ENCODE assay signal across 15 cellular contexts in genomic region chr16:13672196-13672595, GRCh38.
A peak's percentile ranks its signal among the peaks of the same experiment; 100 is the strongest.
DNase-seq lines count a peak whose midpoint lies in the region; ATAC-seq, FAIRE-seq and TF ChIP-seq lines count a peak whose summit lies in the region.
"Had no signal": no experiment of that assay in that cellular context is flagged by ENCODE, and none has a peak within 500 bp of the region (broad histone marks: within the 10 kb centered on the region; RNA-seq: fewer than 3 reads in every experiment).

No MANE protein-coding gene starts in this region.

- H3K9ac ChIP-seq in HepG2 (ENCODE audit: insufficient read depth, low read depth, low read length): no peak overlapping the region

- peak; percentile 47 for DNase-seq in HepG2 (ENCODE audit: low spot score)
- no peak for DNase-seq in right lobe of liver
- peak; percentile 6 for DNase-seq in globus pallidus (ENCODE audit: low spot score)
- peak; percentile 60 for DNase-seq in pons (ENCODE audit: low spot score)
- no peak for DNase-seq in iPS-NIHi7 (ENCODE audit: extremely low spot score)
- no peak for DNase-seq in ACHN
- DNase-seq: C1 segment of cervical spinal cord; Calu3; CD4-positive, alpha-beta T cell; DMS 273 treated with DMSO at 0.1 percent for 48 hours had no signal

- H4K20me1 ChIP-seq in HepG2 (ENCODE audit: insufficient read depth, low read length): no peaks in the 10 kb centered on the region

- no peak for TF ChIP-seq RAD21 in HepG2 (CRISPR knock-in tag; IDR thresholded peaks at IDR 0.05)

- ATAC-seq in HepG2 (peak; percentile 55; the same call in 2 of the 3 replicates), right lobe of liver (no peak), HG03025 (IDR thresholded peaks at IDR 0.05; ENCODE audit: low FRiP score, unreplicated experiment) (no peak), HG03378 (IDR thresholded peaks at IDR 0.05; ENCODE audit: unreplicated experiment) (no peak)
- ATAC-seq: GM12878, HCT116 had no signal

- CTCF ChIA-PET in HepG2 (lab: Yijun Ruan, JAX; ENCODE audit: low intra/inter-chr PET ratio, low total read pairs): no interaction called here

- 10% methylated on average over 3 of the region's 3 CpGs for WGBS in HepG2 (ENCODE audit: low lambda C conversion rate)
- WGBS in right lobe of liver (ENCODE audit: insufficient coverage, low coverage, low lambda C conversion rate, missing lambda C conversion rate): 71% methylated on average over 3 of the region's 3 CpGs

- no peak overlapping the region for H3K4me3 ChIP-seq in HepG2 (replicated peaks in 1 of 3; ENCODE audit: insufficient read depth in 1 of 3, low read depth in 2 of 3, low read length in 3 of 3)
- H3K4me3 ChIP-seq in right lobe of liver: no peak overlapping the region
- H3K4me3 ChIP-seq: GM12878 had no signal

- no peaks in the 10 kb centered on the region for H3K79me2 ChIP-seq in HepG2 (ENCODE audit: insufficient read depth, low read length)

- H3K27ac ChIP-seq in HepG2 (ENCODE audit: extremely low read length, insufficient read depth, low read length) (no peak overlapping the region), right lobe of liver (no peak overlapping the region)

- no TSS peak for BruUV-seq in HepG2 (replicated peaks; lab: Mats Ljungman, UMichigan)

- no peak for TF ChIP-seq POLR2A in HepG2 (IDR thresholded peaks at IDR 0.05; ENCODE audit: insufficient read depth in 1 of 2, low read depth in 2 of 2, low read length in 2 of 2)
- TF ChIP-seq POLR2A in right lobe of liver (IDR thresholded peaks at IDR 0.05): no peak

- TF ChIP-seq EP300 in HepG2 (IDR thresholded peaks at IDR 0.05; ENCODE audit: low read depth in 2 of 2, low read length in 2 of 2) (no peak), HepG2 (CRISPR knock-in tag; IDR thresholded peaks at IDR 0.05; ENCODE audit: borderline replicate concordance) (no peak)

- H3K4me1 ChIP-seq in HepG2 (ENCODE audit: insufficient read depth, low read length) (peaks cover 13% of the 10 kb centered on the region), right lobe of liver (no peaks in the 10 kb centered on the region)

- in situ Hi-C loops in HepG2 (cut with HindIII; ENCODE audit: extremely low pct_ligation_motif_present, low pct_unique_long_range_greater_than_20kb): no loop called here
- in situ Hi-C loops in ACHN (cut with HindIII; ENCODE audit: low pct_ligation_motif_present, low pct_unique_long_range_greater_than_20kb, low sequenced_read_pairs): no loop called here

- no peaks in the 10 kb centered on the region for H3K36me3 ChIP-seq in HepG2 (replicated peaks in 1 of 2; ENCODE audit: control insufficient read depth in 1 of 2, insufficient read depth in 2 of 2, low read length in 2 of 2)
- no peaks in the 10 kb centered on the region for H3K36me3 ChIP-seq in right lobe of liver

- H3K9me3 ChIP-seq in HepG2 (ENCODE audit: low read length) (peaks cover 7% of the 10 kb centered on the region; the same call in 1 of the 2 replicates), right lobe of liver (no peaks in the 10 kb centered on the region)

- TF ChIP-seq CTCF in HepG2 (CRISPR knock-in tag; IDR thresholded peaks at IDR 0.05) (no peak), right lobe of liver (IDR thresholded peaks at IDR 0.05) (no peak)

- intact Hi-C loops in HepG2 (cut with micrococcal nuclease; ENCODE audit: unreplicated experiment): no loop called here
- intact Hi-C loops in right lobe of liver (cut with DNase I): no loop called here

- H3K27me3 ChIP-seq in HepG2 (ENCODE audit: control insufficient read depth in 1 of 2, insufficient read depth in 2 of 2, low read length in 2 of 2): no peaks in the 10 kb centered on the region
- no peaks in the 10 kb centered on the region for H3K27me3 ChIP-seq in right lobe of liver

- POLR2A ChIA-PET in HepG2 (lab: Yijun Ruan, JAX): no interaction called here

- FAIRE-seq in HepG2 (lab: Jason Lieb, UNC): no peak
- FAIRE-seq: GM12878, GM18507 had no signal

- no peak overlapping the region for H2AFZ ChIP-seq in HepG2 (ENCODE audit: low read length)

- no peak overlapping the region for H3K4me2 ChIP-seq in HepG2 (ENCODE audit: low read depth, low read length)

TF ChIP-seq in HepG2, 621 proteins besides CTCF, POLR2A, EP300 and RAD21:
- TF ChIP-seq ZNF800 (CRISPR knock-in tag; IDR thresholded peaks at IDR 0.05) (no peak), SOX13 (IDR thresholded peaks at IDR 0.05) (peak; percentile 67), SOX13 (CRISPR knock-in tag; conservative IDR thresholded peaks at IDR 0.05 in 1 of 2, IDR thresholded peaks at IDR 0.05 in 1 of 2) (peak in 1 of 2 experiments; percentile 84; a peak in 2 of 4 replicates), TEAD2 (CRISPR knock-in tag; IDR thresholded peaks at IDR 0.05) (no peak), HMG20A (CRISPR knock-in tag; IDR thresholded peaks at IDR 0.05; ENCODE audit: borderline replicate concordance) (no peak), ZNF879 (CRISPR knock-in tag; IDR thresholded peaks at IDR 0.05) (no peak), BRCA1 (CRISPR knock-in tag; IDR thresholded peaks at IDR 0.05) (no peak), CREB3 (CRISPR knock-in tag; IDR thresholded peaks at IDR 0.05) (no peak), ARID5B (CRISPR knock-in tag; IDR thresholded peaks at IDR 0.05) (peak; percentile 9; the same call in 1 of the 2 replicates), HOXA5 (CRISPR knock-in tag; IDR thresholded peaks at IDR 0.05) (no peak), STAG1 (CRISPR knock-in tag; IDR thresholded peaks at IDR 0.05) (no peak), SOX6 (IDR thresholded peaks at IDR 0.05) (no peak), SOX6 (CRISPR knock-in tag; IDR thresholded peaks at IDR 0.05) (peak; percentile 66), RFX5 (IDR thresholded peaks at IDR 0.05; ENCODE audit: low read depth, low read length) (no peak), SOX5 (CRISPR knock-in tag; IDR thresholded peaks at IDR 0.05; ENCODE audit: borderline replicate concordance) (peak; percentile 87), FOSL1 (CRISPR knock-in tag; IDR thresholded peaks at IDR 0.05; ENCODE audit: borderline replicate concordance) (no peak)
TF ChIP-seq in HepG2: peak in this region for 4.

Comparison
In these comparisons a context has a peak if more than half of its experiments do, and no peak if none do; other contexts are left out.
1. DNase-seq: peak in HepG2 (single experiment), globus pallidus (single experiment) and pons (single experiment); none in right lobe of liver (0 of 3), iPS-NIHi7 (single experiment) and ACHN (single experiment).